Comparison of ENCODE assay signal across 8 cellular contexts in the genomic region with DNA sequence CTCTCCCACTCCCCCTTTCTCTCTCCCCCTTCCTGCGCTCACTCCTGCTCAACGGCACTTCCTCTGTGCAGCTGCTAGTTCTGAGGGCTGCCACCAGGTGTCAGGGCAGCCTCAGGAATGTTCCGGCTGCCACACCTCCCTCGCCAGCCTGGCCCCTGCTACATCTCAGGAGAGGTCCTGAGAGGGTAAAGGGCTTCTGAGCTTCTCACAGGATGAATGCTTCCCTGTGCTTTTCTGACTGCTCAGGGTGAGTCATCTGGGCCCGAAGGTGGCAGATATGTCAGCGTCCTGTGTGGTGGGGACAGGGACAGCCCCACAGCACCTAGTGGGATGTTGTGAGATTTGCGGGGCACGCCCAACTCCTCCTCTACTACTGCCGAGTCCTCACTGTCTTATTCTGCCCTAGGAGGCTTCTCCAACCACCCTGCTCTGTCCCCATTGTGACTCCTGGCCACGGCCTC. TPM values are rescaled to one million over a fixed set of nuclear protein-coding genes. Genes with fewer than 3 reads are reported as not detected.
DNase-seq lines count a peak whose midpoint lies in the region; ATAC-seq and TF ChIP-seq lines count a peak whose summit lies in the region.

No MANE protein-coding gene starts in this region.

- no peaks in the 10 kb centered on the region for H4K20me1 ChIP-seq in PC-3 (ENCODE audit: low read length)
- H4K20me1 ChIP-seq in fibroblast of lung (ENCODE audit: control insufficient read depth, extremely low read depth, insufficient read depth, low read length) = no peaks in the 10 kb centered on the region

- H3K4me2 ChIP-seq in PC-3 (ENCODE audit: low read length) (no peak overlapping the region), fibroblast of lung (ENCODE audit: extremely low read depth, insufficient read depth, low read length) (no peak overlapping the region)

- peak; percentile 85 for ATAC-seq in GM21576 (IDR thresholded peaks at IDR 0.05; ENCODE audit: unreplicated experiment)
- ATAC-seq in PC-3 = peak; percentile 84
- peak; percentile 41 for ATAC-seq in thoracic aorta (ENCODE audit: insufficient number of reproducible peaks, low FRiP score, low read depth)

- H3F3A ChIP-seq in PC-3 (ENCODE audit: low read length, unreplicated experiment) = no peaks in the 10 kb centered on the region

- peak overlapping the region; percentile 31 for H3K27ac Mint-ChIP-seq in activated T-cell treated with anti-CD3 and anti-CD28 coated beads, Interleukin-2, amount 50 U/mL, for 24 hours

- DNase-seq in EL (peak; percentile 66), HUDEP-2 (lab: John Stamatoyannopoulos, UW; ENCODE audit: unreplicated experiment in 76 of 76) (peak in 43 of 76 experiments; percentile 1 to 65 (median 20)), PC-3 (peak; percentile 77), fibroblast of lung (ENCODE audit: low read depth in 2 of 2) (peak; percentile 47 to 50), non-pigmented ciliary epithelial cell (ENCODE audit: low read depth) (peak; percentile 13), thoracic aorta (ENCODE audit: low spot score) (no peak)
- DNase-seq in activated T-cell treated with anti-CD3 and anti-CD28 coated beads, Interleukin-2, amount 50 U/mL, for 24 hours = peak; percentile 82

- H3K27ac ChIP-seq in PC-3 (ENCODE audit: low read length) (no peak overlapping the region), fibroblast of lung (ENCODE audit: insufficient read depth, low read length) (no peak overlapping the region), thoracic aorta (no peak overlapping the region)

- H3K4me1 Mint-ChIP-seq in activated T-cell treated with anti-CD3 and anti-CD28 coated beads, Interleukin-2, amount 50 U/mL, for 24 hours (ENCODE audit: low read depth) = peaks cover 36% of the 10 kb centered on the region

- H3K27me3 ChIP-seq in PC-3 (ENCODE audit: low read length) (0 out of 2 replicates have a peak, but pooled peaks cover 3% of the 10 kb centered on the region), fibroblast of lung (ENCODE audit: control insufficient read depth, insufficient read depth, low read length) (no peaks in the 10 kb centered on the region), thoracic aorta (replicated peaks; ENCODE audit: insufficient read depth) (no peaks in the 10 kb centered on the region)

- BruUV-seq in PC-3 (replicated peaks; lab: Mats Ljungman, UMichigan) = no TSS peak

- H3K4me3 ChIP-seq in PC-3 (ENCODE audit: low read length) (no peak overlapping the region), fibroblast of lung (replicated peaks in 1 of 4; ENCODE audit: control extremely low read depth in 1 of 4, insufficient read depth in 1 of 4, low read depth in 3 of 4, low read length in 4 of 4) (no peak overlapping the region), thoracic aorta (no peak overlapping the region)

- H3K9ac ChIP-seq in PC-3 (ENCODE audit: low read length) (no peak overlapping the region), fibroblast of lung (ENCODE audit: insufficient read depth, low read length) (no peak overlapping the region)

- H3K36me3 ChIP-seq in PC-3 (ENCODE audit: low read depth, low read length) (peaks cover 5% of the 10 kb centered on the region), fibroblast of lung (ENCODE audit: control insufficient read depth, insufficient read depth, low read length) (no peaks in the 10 kb centered on the region), thoracic aorta (peaks cover 10% of the 10 kb centered on the region)

- TF ChIP-seq CTCF in PC-3 (conservative IDR thresholded peaks at IDR 0.05; ENCODE audit: low read depth, low read length) (peak; percentile 95), fibroblast of lung (conservative IDR thresholded peaks at IDR 0.05 in 1 of 2, IDR thresholded peaks at IDR 0.05 in 1 of 2; ENCODE audit: low read depth in 1 of 2, low read length in 2 of 2) (peak; percentile 71 to 79), thoracic aorta (IDR thresholded peaks at IDR 0.05) (peak; percentile 76)

- H3K79me2 ChIP-seq in PC-3 (ENCODE audit: low read length) (no peaks in the 10 kb centered on the region), fibroblast of lung (ENCODE audit: control insufficient read depth, insufficient read depth, low read length) (no peaks in the 10 kb centered on the region)

- no peaks in the 10 kb centered on the region for H3K27me3 Mint-ChIP-seq in activated T-cell treated with anti-CD3 and anti-CD28 coated beads, Interleukin-2, amount 50 U/mL, for 24 hours

- H3K9me2 ChIP-seq in PC-3 (replicated peaks; ENCODE audit: low read length) = no peaks in the 10 kb centered on the region

- H3K36me3 Mint-ChIP-seq in activated T-cell treated with anti-CD3 and anti-CD28 coated beads, Interleukin-2, amount 50 U/mL, for 24 hours (ENCODE audit: low read depth) = peaks cover 20% of the 10 kb centered on the region

- no peak overlapping the region for H3K4me3 Mint-ChIP-seq in activated T-cell treated with anti-CD3 and anti-CD28 coated beads, Interleukin-2, amount 50 U/mL, for 24 hours

- CTCF ChIA-PET in PC-3 (lab: Charles Lee) = no interaction called here

- no peaks in the 10 kb centered on the region for H3K9me3 Mint-ChIP-seq in activated T-cell treated with anti-CD3 and anti-CD28 coated beads, Interleukin-2, amount 50 U/mL, for 24 hours

- POLR2A ChIA-PET in PC-3 (lab: Charles Lee; ENCODE audit: unreplicated experiment) = no interaction called here

- H3K9me3 ChIP-seq in PC-3 (ENCODE audit: low read length) (no peaks in the 10 kb centered on the region), fibroblast of lung (ENCODE audit: control insufficient read depth, insufficient read depth, low read depth, low read length) (no peaks in the 10 kb centered on the region), thoracic aorta (no peaks in the 10 kb centered on the region)

- H2AFZ ChIP-seq in PC-3 (ENCODE audit: low read length) (no peak overlapping the region), fibroblast of lung (ENCODE audit: low read length) (no peak overlapping the region)

- intact Hi-C loops in PC-3 (cut with micrococcal nuclease) = loop anchor here (1.0 kb wide), 3 partner anchors 181 to 519 kb away; no protein-coding TSS in a partner anchor

- no peaks in the 10 kb centered on the region for H3K4me1 ChIP-seq in PC-3 (ENCODE audit: insufficient read depth, low read length)
- H3K4me1 ChIP-seq in fibroblast of lung (ENCODE audit: control insufficient read depth, extremely low read depth, insufficient read depth, low read length) = no peaks in the 10 kb centered on the region
- no peaks in the 10 kb centered on the region for H3K4me1 ChIP-seq in thoracic aorta (ENCODE audit: control insufficient read depth in 1 of 2, low read depth in 2 of 2)

RNA-seq across cellular contexts. Expression of gene PLEKHB2, which starts 49.0 kb away (rescaled TPM):
- total RNA-seq in PC-3 (2014; rRNA removed) = 64.5 and 73.9 TPM in 2 replicates
- 75.8 and 94.0 TPM in 2 replicates for total RNA-seq in fibroblast of lung
- polyA plus RNA-seq in fibroblast of lung = 79.6 and 86.0 TPM in 2 replicates
- polyA plus RNA-seq in fibroblast of lung (2012) = 48.9 and 51.7 TPM in 2 replicates
- polyA minus RNA-seq in fibroblast of lung (ENCODE audit: low replicate concordance) = 74.7 and 131 TPM in 2 replicates
- 10 to 100 TPM; 40.1 to 42.0 TPM for total RNA-seq in thoracic aorta

RNA-seq across cellular contexts. Expression of gene POTEE, which starts 55.2 kb away (rescaled TPM):
- 0.58 TPM in 1 of 2 replicates, not detected in the other for total RNA-seq in PC-3 (2014; rRNA removed)
- not detected in 2 replicates for total RNA-seq in fibroblast of lung
- polyA plus RNA-seq in fibroblast of lung = 0.02 TPM in 2 replicates
- polyA plus RNA-seq in fibroblast of lung (2012) = 0.03 TPM in 1 of 2 replicates, not detected in the other
- 0.08 TPM in 1 of 2 replicates, not detected in the other for polyA minus RNA-seq in fibroblast of lung (ENCODE audit: low replicate concordance)
- total RNA-seq in thoracic aorta = not detected
